In the genomic region with DNA sequence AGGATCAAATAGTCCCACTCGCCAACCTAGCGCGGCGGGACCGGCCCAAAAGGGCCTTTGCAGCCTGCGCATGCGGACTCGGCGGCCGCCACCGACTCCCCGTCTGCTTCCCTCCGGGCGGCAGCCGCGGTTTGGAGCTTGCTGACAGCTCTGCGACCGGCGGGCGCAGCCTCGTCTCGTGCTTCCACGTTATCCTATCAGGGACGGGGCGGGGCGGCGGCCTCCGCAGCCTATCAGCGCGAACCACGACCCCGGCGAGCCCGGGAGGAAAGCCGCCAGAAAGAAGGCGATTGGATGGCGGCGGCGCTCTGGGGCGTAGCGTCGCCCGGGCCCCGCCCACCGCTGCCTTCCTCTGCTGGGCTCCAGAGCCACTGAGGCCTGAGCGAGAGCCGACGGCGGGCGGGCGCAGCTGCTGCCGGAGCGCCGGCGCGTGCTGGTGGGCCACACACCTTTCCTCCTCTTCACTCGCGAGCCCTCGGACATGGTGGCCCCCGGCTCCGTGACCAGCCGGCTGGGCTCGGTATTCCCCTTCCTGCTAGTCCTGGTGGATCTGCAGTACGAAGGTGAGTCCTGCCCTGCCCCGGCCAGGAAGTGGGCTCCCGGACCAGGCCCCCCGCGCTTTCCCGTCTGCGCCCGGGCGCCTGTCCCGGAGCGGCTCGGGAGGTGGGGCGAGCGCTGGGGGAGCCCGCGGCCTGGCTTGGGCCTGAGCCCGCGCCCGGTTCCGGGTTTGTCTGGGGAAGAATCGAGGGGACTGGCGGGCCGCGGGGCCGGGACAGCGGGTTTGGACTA, we compare ENCODE assay signal across 8 cellular contexts. TPM values are rescaled to one million over a fixed set of nuclear protein-coding genes. Genes with fewer than 3 reads are reported as not detected.
DNase-seq lines count a peak whose midpoint lies in the region; ATAC-seq and TF ChIP-seq lines count a peak whose summit lies in the region.

A gene with protein sequence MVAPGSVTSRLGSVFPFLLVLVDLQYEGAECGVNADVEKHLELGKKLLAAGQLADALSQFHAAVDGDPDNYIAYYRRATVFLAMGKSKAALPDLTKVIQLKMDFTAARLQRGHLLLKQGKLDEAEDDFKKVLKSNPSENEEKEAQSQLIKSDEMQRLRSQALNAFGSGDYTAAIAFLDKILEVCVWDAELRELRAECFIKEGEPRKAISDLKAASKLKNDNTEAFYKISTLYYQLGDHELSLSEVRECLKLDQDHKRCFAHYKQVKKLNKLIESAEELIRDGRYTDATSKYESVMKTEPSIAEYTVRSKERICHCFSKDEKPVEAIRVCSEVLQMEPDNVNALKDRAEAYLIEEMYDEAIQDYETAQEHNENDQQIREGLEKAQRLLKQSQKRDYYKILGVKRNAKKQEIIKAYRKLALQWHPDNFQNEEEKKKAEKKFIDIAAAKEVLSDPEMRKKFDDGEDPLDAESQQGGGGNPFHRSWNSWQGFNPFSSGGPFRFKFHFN (plus strand): TSS at position 365 of the 789 bp plus-strand sequence. CDS start 117 bp downstream, at position 482.

- H3K36me3 ChIP-seq in Karpas-422 (ENCODE audit: insufficient read depth, low read length) (peaks cover 6% of the 10 kb centered on the region; the same call in 1 of the 2 replicates), esophagus muscularis mucosa (no peaks in the 10 kb centered on the region)

- peak within 1 kb of the TSS; percentile 86 for H3K9ac ChIP-seq in Karpas-422 (ENCODE audit: low read length)

- no peaks in the 10 kb centered on the region for H3K27me3 ChIP-seq in Karpas-422 (ENCODE audit: low read length)
- no peaks in the 10 kb centered on the region for H3K27me3 ChIP-seq in esophagus muscularis mucosa

- peaks cover 4% of the 10 kb centered on the region; the same call in 1 of the 2 replicates for H4K20me1 ChIP-seq in Karpas-422 (ENCODE audit: insufficient read depth, low read depth, low read length)

- intact Hi-C loops in esophagus muscularis mucosa (cut with DNase I): loop anchor here (5.0 to 10.0 kb wide), 3 partner anchors 35 to 108 kb away; a partner anchor contains a TSS

- peaks cover 54% of the 10 kb centered on the region for H3K79me2 ChIP-seq in Karpas-422 (ENCODE audit: low read length)

- ATAC-seq in GM21825 (IDR thresholded peaks at IDR 0.05; ENCODE audit: unreplicated experiment): peak; percentile 95

- TF ChIP-seq EP300 in esophagus muscularis mucosa (IDR thresholded peaks at IDR 0.05): no peak

- H3K4me1 ChIP-seq in Karpas-422 (ENCODE audit: low read length) (peaks cover 34% of the 10 kb centered on the region), esophagus muscularis mucosa (peaks cover 24 to 52% (median 50%) of the 10 kb centered on the region in 4 donors)

- H3K27ac ChIP-seq in Karpas-422 (ENCODE audit: low read length) (0 out of 2 replicates have a peak within 1 kb of the TSS, but pooled peaks have one; percentile 31), esophagus muscularis mucosa (replicated peaks in 1 of 4) (peak within 1 kb of the TSS; percentile 96 to 98 (median 98))

- peak; percentile 85 for TF ChIP-seq POLR2A in esophagus muscularis mucosa (IDR thresholded peaks at IDR 0.05; ENCODE audit: low read depth)

- under 1% methylated on average over 45 of the region's 89 CpGs for WGBS in esophagus muscularis mucosa

- TF ChIP-seq CTCF in esophagus muscularis mucosa (IDR thresholded peaks at IDR 0.05): no peak

- peak within 1 kb of the TSS; percentile 86 for H3K4me2 ChIP-seq in Karpas-422 (ENCODE audit: low read depth, low read length, poor library complexity, severe bottlenecking)

- H2AFZ ChIP-seq in Karpas-422 (ENCODE audit: low read length): peak within 1 kb of the TSS; percentile 92

- H3K4me3 ChIP-seq in Karpas-422 (ENCODE audit: low read length) (peak within 1 kb of the TSS; percentile 86), esophagus muscularis mucosa (peak within 1 kb of the TSS; percentile 80 to 96 (median 90))

- no peaks in the 10 kb centered on the region for H3K9me2 ChIP-seq in Karpas-422 (replicated peaks; ENCODE audit: insufficient read depth, low read length)

- no peaks in the 10 kb centered on the region for H3K9me3 ChIP-seq in Karpas-422 (ENCODE audit: low read length)
- H3K9me3 ChIP-seq in esophagus muscularis mucosa: peaks cover 0 to 4% (median 0%) of the 10 kb centered on the region in 4 donors

- DNase-seq in DMS79 treated with DMSO at 0.1 percent for 48 hours (lab: John Stamatoyannopoulos, UW): peak; percentile 99
- peak; percentile 98 for DNase-seq in Karpas-422
- peak; percentile 97 for DNase-seq in RKO (ENCODE audit: low spot score)
- peak; percentile 97 for DNase-seq in activated T-helper 1 cell treated with Interleukin-2 at 50 U/mL for 16 hours (ENCODE audit: low read depth)
- DNase-seq in esophagus muscularis mucosa (ENCODE audit: extremely low spot score): peak; percentile 99
- peak; percentile 98 for DNase-seq in myocyte (ENCODE audit: low read depth)
- DNase-seq in stimulated activated CD8-positive, alpha-beta memory T cell treated with anti-CD3 and anti-CD28 coated beads, Interleukin-7, amount 100 ng/mL, for 48 hours (ENCODE audit: extremely low read depth in 1 of 2, low read depth in 1 of 2): peak; percentile 96

RNA-seq across cellular contexts. Expression of the gene that starts here (rescaled TPM):
- total RNA-seq in Karpas-422 (2014; rRNA removed; shearing (Covaris generic); ENCODE audit: low replicate concordance): 12.0 and 19.7 TPM in 2 replicates
- total RNA-seq in esophagus muscularis mucosa (10 to 100 TPM; 43.8 to 55.1 (median 48.9) TPM), myocyte (33.9 and 42.5 TPM in 2 replicates)
- polyA plus RNA-seq in myocyte (2012): 19.3 TPM

Comparison
In these comparisons a context has a peak if more than half of its experiments do, and no peak if none do; other contexts are left out.
1. Peak in every context shown above with its lines: DNase-seq, ATAC-seq, H3K4me3 ChIP-seq and H3K27ac ChIP-seq.